9 cellular contexts compared by ENCODE assay signal in genomic region chr4:158169931-158170690, GRCh38. TPM values are rescaled to one million over a fixed set of nuclear protein-coding genes. Genes with fewer than 3 reads are reported as not detected.
DNase-seq lines count a peak whose midpoint lies in the region; ATAC-seq and TF ChIP-seq lines count a peak whose summit lies in the region.
"Had no signal": no experiment of that assay in that cellular context is flagged by ENCODE, and none has a peak within 500 bp of the region (broad histone marks: within the 10 kb centered on the region; RNA-seq: fewer than 3 reads in every experiment).

No MANE protein-coding gene starts in this region.

- DNase-seq in RPMI7951 (ENCODE audit: low read depth) = peak; percentile 20
- DNase-seq in sigmoid colon = no peak
- DNase-seq in A172 (ENCODE audit: low spot score) = no peak
- no peak for DNase-seq in NCI-H1694 (lab: John Stamatoyannopoulos, UW)
- DNase-seq in activated CD8-positive, alpha-beta memory T cell treated with anti-CD3 and anti-CD28 coated beads for 24 hours = no peak
- DNase-seq in neural progenitor cell (ENCODE audit: low spot score) = no peak
- DNase-seq: NCI-H774 had no signal

- no peak overlapping the region for H3K27ac Mint-ChIP-seq in neural progenitor cell

- H3K36me3 Mint-ChIP-seq in neural progenitor cell = no peaks in the 10 kb centered on the region

- H3K9me3 Mint-ChIP-seq in neural progenitor cell = no peaks in the 10 kb centered on the region

- no peak for TF ChIP-seq CTCF in gastroesophageal sphincter (IDR thresholded peaks at IDR 0.05)
- TF ChIP-seq CTCF in sigmoid colon (IDR thresholded peaks at IDR 0.05) = no peak
- no peak for TF ChIP-seq CTCF in neural progenitor cell (IDR thresholded peaks at IDR 0.05)

- H3K79me2 ChIP-seq in neural progenitor cell (ENCODE audit: low read depth) = no peaks in the 10 kb centered on the region

- no peak overlapping the region for H3K4me2 ChIP-seq in neural progenitor cell

- H3K36me3 ChIP-seq in gastroesophageal sphincter (no peaks in the 10 kb centered on the region), sigmoid colon (no peaks in the 10 kb centered on the region), neural progenitor cell (no peaks in the 10 kb centered on the region)

- H4K20me1 ChIP-seq in neural progenitor cell (ENCODE audit: low read depth) = no peaks in the 10 kb centered on the region

- no peak overlapping the region for H3K9ac ChIP-seq in neural progenitor cell

- H3K4me3 ChIP-seq in gastroesophageal sphincter = peak overlapping the region; percentile 31 to 58
- peak overlapping the region; percentile 31 to 61 (median 53) for H3K4me3 ChIP-seq in sigmoid colon
- no peak overlapping the region for H3K4me3 ChIP-seq in neural progenitor cell

- intact Hi-C loops in sigmoid colon (cut with DNase I) = loop anchor here (10.0 kb wide), 2 partner anchors 85 to 1195 kb away; partner anchors contain the start of gene PDGFC

- ATAC-seq in GM18502 (IDR thresholded peaks at IDR 0.05; ENCODE audit: poor library complexity, unreplicated experiment) = peak; percentile 3
- peak; percentile 11 for ATAC-seq in gastroesophageal sphincter

- H3K27me3 ChIP-seq in gastroesophageal sphincter (no peaks in the 10 kb centered on the region), sigmoid colon (no peaks in the 10 kb centered on the region), neural progenitor cell (no peaks in the 10 kb centered on the region)

- WGBS in gastroesophageal sphincter (ENCODE audit: low coverage in 1 of 2), 2 donors = 18 to 21% methylated on average over 9 to 13 of the region's 18 CpGs
- WGBS in sigmoid colon, 2 donors = 39 to 83% methylated on average over 18 of the region's 18 CpGs

- no peaks in the 10 kb centered on the region for H3F3A ChIP-seq in neural progenitor cell (ENCODE audit: low read depth)

- no peak overlapping the region for H3K4me3 Mint-ChIP-seq in neural progenitor cell

- H3K27me3 Mint-ChIP-seq in neural progenitor cell (ENCODE audit: insufficient read depth, low read depth) = peaks cover 2% of the 10 kb centered on the region

- H3K4me1 Mint-ChIP-seq in neural progenitor cell = peaks cover 20% of the 10 kb centered on the region

- no peaks in the 10 kb centered on the region for H3K9me3 ChIP-seq in gastroesophageal sphincter
- H3K9me3 ChIP-seq in sigmoid colon = no peaks in the 10 kb centered on the region
- no peaks in the 10 kb centered on the region for H3K9me3 ChIP-seq in neural progenitor cell (ENCODE audit: low read depth)

- no peak overlapping the region for H2AFZ ChIP-seq in neural progenitor cell (replicated peaks)

- H3K4me1 ChIP-seq in gastroesophageal sphincter = peaks cover 0 to 46% (median 0%) of the 10 kb centered on the region in 3 donors
- H3K4me1 ChIP-seq in sigmoid colon = peaks cover 0 to 86% (median 77%) of the 10 kb centered on the region in 4 donors
- H3K4me1 ChIP-seq in neural progenitor cell = no peaks in the 10 kb centered on the region

- no peak for TF ChIP-seq EP300 in gastroesophageal sphincter (IDR thresholded peaks at IDR 0.05)
- TF ChIP-seq EP300 in sigmoid colon (IDR thresholded peaks at IDR 0.05) = no peak

- TF ChIP-seq POLR2A in gastroesophageal sphincter (IDR thresholded peaks at IDR 0.05) (no peak), sigmoid colon (IDR thresholded peaks at IDR 0.05) (no peak)

- H3K27ac ChIP-seq in gastroesophageal sphincter (peak overlapping the region; percentile 47 to 84 (median 77)), sigmoid colon (peak overlapping the region; percentile 71 to 92 (median 80)), neural progenitor cell (no peak overlapping the region)

RNA-seq across cellular contexts. Expression of gene GASK1B, which starts 2.7 kb away (rescaled TPM):
- 0.98 and 1.2 TPM in 2 replicates for total RNA-seq in RPMI7951 (2014; rRNA removed; shearing (Covaris generic))
- total RNA-seq in gastroesophageal sphincter (10 to 100 TPM; 33.8 to 66.6 (median 42.0) TPM), sigmoid colon (10 to 100 TPM; 34.4 to 59.5 (median 47.2) TPM), neural progenitor cell (ENCODE audit: low replicate concordance) (not detected in 2 replicates)
- 10 to 100 TPM in 1 of 3 donors, 1 to 10 TPM in 2; 6.7 to 15.6 (median 9.6) TPM for polyA plus RNA-seq in sigmoid colon
- 217 and 238 TPM in 2 replicates for total RNA-seq in A172 (2014; rRNA removed; shearing (Covaris generic))

RNA-seq across cellular contexts. Expression of gene TMEM144, which starts 40.2 kb away (rescaled TPM):
- total RNA-seq in RPMI7951 (2014; rRNA removed; shearing (Covaris generic)) = 0.78 and 2.5 TPM in 2 replicates
- 10 to 100 TPM in 1 of 4 donors, 1 to 10 TPM in 3; 3.9 to 13.4 (median 6.3) TPM for total RNA-seq in gastroesophageal sphincter
- 10 to 100 TPM in 1 of 4 donors, 1 to 10 TPM in 3; 3.5 to 12.1 (median 8.0) TPM for total RNA-seq in sigmoid colon
- polyA plus RNA-seq in sigmoid colon = 1 to 10 TPM; 6.0 to 7.9 (median 6.4) TPM
- total RNA-seq in A172 (2014; rRNA removed; shearing (Covaris generic)) = 5.4 and 7.4 TPM in 2 replicates
- 2.0 and 4.1 TPM in 2 replicates for total RNA-seq in neural progenitor cell (ENCODE audit: low replicate concordance)

Comparison
In these comparisons a context has a peak if more than half of its experiments do, and no peak if none do; other contexts are left out.
1. RNA of gene GASK1B, which starts 2.7 kb away (total RNA-seq): 217 to 238 TPM in A172, 34.4 to 59.5 TPM in sigmoid colon and 33.8 to 66.6 TPM in gastroesophageal sphincter; 0.98 to 1.2 TPM in RPMI7951 and not detected in neural progenitor cell; every median in the first group is over 10 times any median in the second.